10 cellular contexts compared by ENCODE assay signal in the genomic region with DNA sequence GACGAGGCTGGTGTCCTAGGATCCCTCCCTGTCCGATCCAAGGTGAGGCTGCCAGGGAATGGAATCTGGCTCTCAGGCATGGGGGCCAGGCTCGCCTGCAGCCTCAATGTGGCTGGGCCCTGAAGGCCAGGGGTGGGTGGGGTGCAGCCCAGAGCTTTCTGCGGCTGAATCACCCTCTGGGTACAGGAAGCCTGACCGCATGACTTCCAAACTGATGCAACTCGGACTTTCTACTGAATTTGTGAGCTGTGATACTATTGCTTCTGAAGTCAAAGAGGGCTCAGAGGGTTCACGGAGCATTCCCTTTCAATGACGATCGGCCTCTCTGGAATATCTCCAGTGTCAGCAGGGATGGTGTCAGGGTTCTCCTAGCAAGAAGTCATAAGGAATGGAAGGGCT.
DNase-seq lines count a peak whose midpoint lies in the region; ATAC-seq and TF ChIP-seq lines count a peak whose summit lies in the region.
"Had no signal": no experiment of that assay in that cellular context is flagged by ENCODE, and none has a peak within 500 bp of the region (broad histone marks: within the 10 kb centered on the region; RNA-seq: fewer than 3 reads in every experiment).

No MANE protein-coding gene starts in this region.

- H3K27me3 ChIP-seq in GM23248 (replicated peaks; ENCODE audit: insufficient read depth) (no peaks in the 10 kb centered on the region), heart left ventricle (no peaks in the 10 kb centered on the region), gastrocnemius medialis (no peaks in the 10 kb centered on the region)
- H3K27me3 ChIP-seq: cardiac muscle cell had no signal

- CTCF ChIA-PET in WTC11 (lab: Charles Lee), result no interaction called here

- in situ Hi-C loops in GM23248 (cut with MboI), result no loop called here
- in situ Hi-C loops in gastrocnemius medialis (cut with MboI; ENCODE audit: low sequenced_read_pairs in 4 of 4), result no loop called here

- no peak overlapping the region for H3K4me3 ChIP-seq in GM23248
- no peak overlapping the region for H3K4me3 ChIP-seq in heart left ventricle
- no peak overlapping the region for H3K4me3 ChIP-seq in gastrocnemius medialis
- H3K4me3 ChIP-seq: cardiac muscle cell had no signal

- TF ChIP-seq CTCF in WTC11 (IDR thresholded peaks at IDR 0.05) (no peak), heart left ventricle (IDR thresholded peaks at IDR 0.05) (no peak), gastrocnemius medialis (IDR thresholded peaks at IDR 0.05 in 4 of 5, conservative IDR thresholded peaks at IDR 0.05 in 1 of 5) (no peak), nephron progenitor cell (IDR thresholded peaks at IDR 0.05) (no peak)

- H3K79me2 ChIP-seq in GM23248 (ENCODE audit: insufficient read depth), result no peaks in the 10 kb centered on the region; the same call in none of the 2 replicates

- H3K4me1 Mint-ChIP-seq in WTC11 (no peaks in the 10 kb centered on the region), nephron progenitor cell (peaks cover 19% of the 10 kb centered on the region)
- peaks cover 52% of the 10 kb centered on the region for H3K4me1 Mint-ChIP-seq in stimulated activated memory B cell treated with anti-CD40 and anti-IgM and Interleukin-4, amounts not matched to agents 10 μg/mL and 1 μg/mL and 100 μg/mL, for 72 hours

- H3K9me3 Mint-ChIP-seq in WTC11, result peaks cover 51% of the 10 kb centered on the region
- no peaks in the 10 kb centered on the region for H3K9me3 Mint-ChIP-seq in stimulated activated memory B cell treated with anti-CD40 and anti-IgM and Interleukin-4, amounts not matched to agents 10 μg/mL and 1 μg/mL and 100 μg/mL, for 72 hours
- H3K9me3 Mint-ChIP-seq in nephron progenitor cell, result peaks cover 31% of the 10 kb centered on the region

- DNase-seq in GM23248, result peak; percentile 99
- DNase-seq in WTC11 (ENCODE audit: low spot score), result peak; percentile 3
- peak; percentile 48 to 79 (median 62) for DNase-seq in heart left ventricle
- peak; percentile 63 to 74 for DNase-seq in gastrocnemius medialis
- DNase-seq in nephron progenitor cell, result no peak
- DNase-seq: NCI-H510A treated with DMSO at 0.1 percent for 48 hours had no signal

- no peak overlapping the region for H3K4me3 Mint-ChIP-seq in WTC11
- no peak overlapping the region for H3K4me3 Mint-ChIP-seq in stimulated activated memory B cell treated with anti-CD40 and anti-IgM and Interleukin-4, amounts not matched to agents 10 μg/mL and 1 μg/mL and 100 μg/mL, for 72 hours
- no peak overlapping the region for H3K4me3 Mint-ChIP-seq in nephron progenitor cell

- POLR2A ChIA-PET in WTC11 (lab: Charles Lee), result no interaction called here

- peak overlapping the region; percentile 93 for H3K9ac ChIP-seq in GM23248

- WGBS in GM23248 (ENCODE audit: low coverage in 1 of 2, low lambda C conversion rate in 2 of 2, missing lambda C conversion rate in 2 of 2), 2 experiments, result 0% methylated on average over 9 of the region's 9 CpGs
- 67 to 77% (median 73%) methylated on average over 9 of the region's 9 CpGs for WGBS in heart left ventricle, 4 donors

- H3K27ac Mint-ChIP-seq in WTC11 (no peak overlapping the region), nephron progenitor cell (no peak overlapping the region)
- no peak overlapping the region for H3K27ac Mint-ChIP-seq in stimulated activated memory B cell treated with anti-CD40 and anti-IgM and Interleukin-4, amounts not matched to agents 10 μg/mL and 1 μg/mL and 100 μg/mL, for 72 hours

- TF ChIP-seq POLR2A in heart left ventricle (IDR thresholded peaks at IDR 0.05), result no peak
- peak in 1 of 2 donors; percentile 34 for TF ChIP-seq POLR2A in gastrocnemius medialis (IDR thresholded peaks at IDR 0.05)

- H3K36me3 Mint-ChIP-seq in WTC11 (peaks cover 32% of the 10 kb centered on the region), nephron progenitor cell (ENCODE audit: low read depth) (no peaks in the 10 kb centered on the region)
- no peaks in the 10 kb centered on the region for H3K36me3 Mint-ChIP-seq in stimulated activated memory B cell treated with anti-CD40 and anti-IgM and Interleukin-4, amounts not matched to agents 10 μg/mL and 1 μg/mL and 100 μg/mL, for 72 hours

- H3K9me3 ChIP-seq in GM23248 (ENCODE audit: low read depth) (no peaks in the 10 kb centered on the region), heart left ventricle (no peaks in the 10 kb centered on the region), gastrocnemius medialis (no peaks in the 10 kb centered on the region)

- intact Hi-C loops in heart left ventricle (cut with DNase I), result no loop called here
- intact Hi-C loops in gastrocnemius medialis (cut with DNase I; ENCODE audit: low total_unique reads), result no loop called here

- peak overlapping the region; percentile 26 for H3K4me2 ChIP-seq in GM23248 (ENCODE audit: unreplicated experiment)

- H3F3A ChIP-seq in GM23248 (ENCODE audit: insufficient read depth), result peaks cover 51% of the 10 kb centered on the region

- no peaks in the 10 kb centered on the region for H4K20me1 ChIP-seq in GM23248 (ENCODE audit: insufficient read depth)

- H3K36me3 ChIP-seq in GM23248 (ENCODE audit: low read depth) (no peaks in the 10 kb centered on the region), heart left ventricle (no peaks in the 10 kb centered on the region), gastrocnemius medialis (no peaks in the 10 kb centered on the region)
- H3K36me3 ChIP-seq: cardiac muscle cell had no signal

- H3K27ac ChIP-seq in GM23248 (peak overlapping the region; percentile 100), heart left ventricle (peak overlapping the region in 10 of 12 donors; percentile 16 to 98 (median 48)), gastrocnemius medialis (peak overlapping the region; percentile 41 to 75 (median 65))
- H3K27ac ChIP-seq: cardiac muscle cell had no signal

- ATAC-seq in WTC11, result no peak
- peak; percentile 39 to 70 (median 55) for ATAC-seq in heart left ventricle
- peak; percentile 72 to 74 for ATAC-seq in gastrocnemius medialis
- no peak for ATAC-seq in GM19351 (IDR thresholded peaks at IDR 0.05; ENCODE audit: unreplicated experiment)
- ATAC-seq in stimulated activated memory B cell treated with anti-CD40 and anti-IgM and Interleukin-4, amounts not matched to agents 10 μg/mL and 1 μg/mL and 100 μg/mL, for 72 hours, result no peak
- no peak for ATAC-seq in GM18517 (IDR thresholded peaks at IDR 0.05; ENCODE audit: unreplicated experiment)

- H3K27me3 Mint-ChIP-seq in WTC11 (ENCODE audit: low read depth) (peaks cover 2% of the 10 kb centered on the region), nephron progenitor cell (ENCODE audit: low read depth, poor library complexity) (peaks cover 26% of the 10 kb centered on the region)
- no peaks in the 10 kb centered on the region for H3K27me3 Mint-ChIP-seq in stimulated activated memory B cell treated with anti-CD40 and anti-IgM and Interleukin-4, amounts not matched to agents 10 μg/mL and 1 μg/mL and 100 μg/mL, for 72 hours

- H3K4me1 ChIP-seq in GM23248 (ENCODE audit: insufficient read depth) (peaks cover 54% of the 10 kb centered on the region), heart left ventricle (peaks cover 0 to 64% (median 37%) of the 10 kb centered on the region in 12 donors), gastrocnemius medialis (peaks cover 22 to 28% of the 10 kb centered on the region in 2 donors)

- H3K9me2 ChIP-seq in GM23248 (ENCODE audit: insufficient read depth), result no peaks in the 10 kb centered on the region

- H2AFZ ChIP-seq in GM23248, result no peak overlapping the region

TF ChIP-seq in WTC11, 78 proteins besides CTCF, POLR2A, EP300 and RAD21:
- TF ChIP-seq, protein P1, sequence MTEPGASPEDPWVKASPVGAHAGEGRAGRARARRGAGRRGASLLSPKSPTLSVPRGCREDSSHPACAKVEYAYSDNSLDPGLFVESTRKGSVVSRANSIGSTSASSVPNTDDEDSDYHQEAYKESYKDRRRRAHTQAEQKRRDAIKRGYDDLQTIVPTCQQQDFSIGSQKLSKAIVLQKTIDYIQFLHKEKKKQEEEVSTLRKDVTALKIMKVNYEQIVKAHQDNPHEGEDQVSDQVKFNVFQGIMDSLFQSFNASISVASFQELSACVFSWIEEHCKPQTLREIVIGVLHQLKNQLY (CRISPR knock-in tag; IDR thresholded peaks at IDR 0.05), result no peak
- TF ChIP-seq, protein P2, sequence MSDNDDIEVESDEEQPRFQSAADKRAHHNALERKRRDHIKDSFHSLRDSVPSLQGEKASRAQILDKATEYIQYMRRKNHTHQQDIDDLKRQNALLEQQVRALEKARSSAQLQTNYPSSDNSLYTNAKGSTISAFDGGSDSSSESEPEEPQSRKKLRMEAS (CRISPR knock-in tag; IDR thresholded peaks at IDR 0.05), result no peak
- TF ChIP-seq GABPB1 (CRISPR knock-in tag; IDR thresholded peaks at IDR 0.05) (peak; percentile 97), NFATC4 (CRISPR knock-in tag; IDR thresholded peaks at IDR 0.05) (no peak)
- TF ChIP-seq, protein P3, sequence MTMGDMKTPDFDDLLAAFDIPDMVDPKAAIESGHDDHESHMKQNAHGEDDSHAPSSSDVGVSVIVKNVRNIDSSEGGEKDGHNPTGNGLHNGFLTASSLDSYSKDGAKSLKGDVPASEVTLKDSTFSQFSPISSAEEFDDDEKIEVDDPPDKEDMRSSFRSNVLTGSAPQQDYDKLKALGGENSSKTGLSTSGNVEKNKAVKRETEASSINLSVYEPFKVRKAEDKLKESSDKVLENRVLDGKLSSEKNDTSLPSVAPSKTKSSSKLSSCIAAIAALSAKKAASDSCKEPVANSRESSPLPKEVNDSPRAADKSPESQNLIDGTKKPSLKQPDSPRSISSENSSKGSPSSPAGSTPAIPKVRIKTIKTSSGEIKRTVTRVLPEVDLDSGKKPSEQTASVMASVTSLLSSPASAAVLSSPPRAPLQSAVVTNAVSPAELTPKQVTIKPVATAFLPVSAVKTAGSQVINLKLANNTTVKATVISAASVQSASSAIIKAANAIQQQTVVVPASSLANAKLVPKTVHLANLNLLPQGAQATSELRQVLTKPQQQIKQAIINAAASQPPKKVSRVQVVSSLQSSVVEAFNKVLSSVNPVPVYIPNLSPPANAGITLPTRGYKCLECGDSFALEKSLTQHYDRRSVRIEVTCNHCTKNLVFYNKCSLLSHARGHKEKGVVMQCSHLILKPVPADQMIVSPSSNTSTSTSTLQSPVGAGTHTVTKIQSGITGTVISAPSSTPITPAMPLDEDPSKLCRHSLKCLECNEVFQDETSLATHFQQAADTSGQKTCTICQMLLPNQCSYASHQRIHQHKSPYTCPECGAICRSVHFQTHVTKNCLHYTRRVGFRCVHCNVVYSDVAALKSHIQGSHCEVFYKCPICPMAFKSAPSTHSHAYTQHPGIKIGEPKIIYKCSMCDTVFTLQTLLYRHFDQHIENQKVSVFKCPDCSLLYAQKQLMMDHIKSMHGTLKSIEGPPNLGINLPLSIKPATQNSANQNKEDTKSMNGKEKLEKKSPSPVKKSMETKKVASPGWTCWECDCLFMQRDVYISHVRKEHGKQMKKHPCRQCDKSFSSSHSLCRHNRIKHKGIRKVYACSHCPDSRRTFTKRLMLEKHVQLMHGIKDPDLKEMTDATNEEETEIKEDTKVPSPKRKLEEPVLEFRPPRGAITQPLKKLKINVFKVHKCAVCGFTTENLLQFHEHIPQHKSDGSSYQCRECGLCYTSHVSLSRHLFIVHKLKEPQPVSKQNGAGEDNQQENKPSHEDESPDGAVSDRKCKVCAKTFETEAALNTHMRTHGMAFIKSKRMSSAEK (CRISPR knock-in tag; IDR thresholded peaks at IDR 0.05; ENCODE audit: borderline replicate concordance), result no peak

Comparison
In these comparisons a context has a peak if more than half of its experiments do, and no peak if none do; other contexts are left out.
1. H3K27ac ChIP-seq: peak in every context shown above with its lines; median percentile 100 in GM23248; 65 in gastrocnemius medialis; 48 in heart left ventricle.
2. ATAC-seq: peak in heart left ventricle (4 of 4) and gastrocnemius medialis (2 of 2); none in WTC11 (single experiment), GM19351 (single experiment), stimulated activated memory B cell treated with anti-CD40 and anti-IgM and Interleukin-4, amounts not matched to agents 10 μg/mL and 1 μg/mL and 100 μg/mL, for 72 hours (single experiment) and GM18517 (single experiment).